ENCODE assay signal across 10 cellular contexts in genomic region chr1:21869620-21870121, GRCh38. TPM values are rescaled to one million over a fixed set of nuclear protein-coding genes. Genes with fewer than 3 reads are reported as not detected.
DNase-seq lines count a peak whose midpoint lies in the region; ATAC-seq and TF ChIP-seq lines count a peak whose summit lies in the region.
"Had no signal": no experiment of that assay in that cellular context is flagged by ENCODE, and none has a peak within 500 bp of the region (broad histone marks: within the 10 kb centered on the region; RNA-seq: fewer than 3 reads in every experiment).

No MANE protein-coding gene starts in this region.

- WGBS in esophagus muscularis mucosa = 79% methylated on average over 8 of the region's 13 CpGs

- TF ChIP-seq POLR2A in esophagus muscularis mucosa (IDR thresholded peaks at IDR 0.05; ENCODE audit: low read depth) = no peak

- H3K4me3 ChIP-seq in esophagus muscularis mucosa = no peak overlapping the region
- H3K4me3 ChIP-seq: suprapubic skin had no signal

- H3K36me3 Mint-ChIP-seq in osteocyte (ENCODE audit: unreplicated experiment) (peaks cover 22% of the 10 kb centered on the region), CD14-positive monocyte (no peaks in the 10 kb centered on the region)
- H3K36me3 Mint-ChIP-seq in activated naive CD4-positive, alpha-beta T cell treated with anti-CD3 and anti-CD28 coated beads, Interleukin-2, amount 10 ng/mL, durations not matched to agents 7 days and 5 days = no peaks in the 10 kb centered on the region

- no peak overlapping the region for H3K4me3 Mint-ChIP-seq in osteocyte (ENCODE audit: unreplicated experiment)
- no peak overlapping the region for H3K4me3 Mint-ChIP-seq in activated naive CD4-positive, alpha-beta T cell treated with anti-CD3 and anti-CD28 coated beads, Interleukin-2, amount 10 ng/mL, durations not matched to agents 7 days and 5 days
- no peak overlapping the region for H3K4me3 Mint-ChIP-seq in CD14-positive monocyte
- H3K4me3 Mint-ChIP-seq: dendritic cell treated with granulocyte-macrophage colony-stimulating factor and Interleukin-4, amounts not matched to agents 40 ng/mL and 50 ng/mL, for 4 days had no signal

- H3K9me3 ChIP-seq in esophagus muscularis mucosa = no peaks in the 10 kb centered on the region
- H3K9me3 ChIP-seq: suprapubic skin had no signal

- CTCF ChIA-PET in activated naive CD4-positive, alpha-beta T cell treated with anti-CD3 and anti-CD28 coated beads, Interleukin-2, amount 10 ng/mL, durations not matched to agents 7 days and 5 days (lab: Charles Lee) = interaction anchor here (1.2 kb wide), 1 partner anchor 263 kb away, joined by 3 read pairs; no protein-coding TSS in a partner anchor

- TF ChIP-seq EP300 in esophagus muscularis mucosa (IDR thresholded peaks at IDR 0.05) = no peak

- H3K4me1 ChIP-seq in esophagus muscularis mucosa = peaks cover 16 to 59% (median 47%) of the 10 kb centered on the region in 4 donors

- no peak for ATAC-seq in GM21526 (IDR thresholded peaks at IDR 0.05; ENCODE audit: low FRiP score, unreplicated experiment)

- DNase-seq in DMS53 (lab: John Stamatoyannopoulos, UW) (peak; percentile 72), NCI-H446 (lab: John Stamatoyannopoulos, UW) (peak; percentile 47 to 86), esophagus muscularis mucosa (ENCODE audit: extremely low spot score) (peak; percentile 93), osteocyte (ENCODE audit: extremely low spot score, unreplicated experiment) (peak; percentile 95), CD14-positive monocyte (ENCODE audit: low spot score) (no peak)
- no peak for DNase-seq in activated naive CD4-positive, alpha-beta T cell treated with anti-CD3 and anti-CD28 coated beads, Interleukin-2, amount 10 ng/mL, durations not matched to agents 7 days and 5 days
- DNase-seq in stimulated activated naive CD4-positive, alpha-beta T cell treated with Interleukin-2 at 50 U/mL for 16 hours (lab: John Stamatoyannopoulos, UW) = no peak

- peak overlapping the region; percentile 77 to 87 (median 82) for H3K27ac ChIP-seq in esophagus muscularis mucosa (replicated peaks in 1 of 4)

- peaks cover 68 to 100% (median 92%) of the 10 kb centered on the region in 4 donors for H3K36me3 ChIP-seq in esophagus muscularis mucosa

- H3K4me1 Mint-ChIP-seq in osteocyte (ENCODE audit: unreplicated experiment) (peaks cover 23% of the 10 kb centered on the region), CD14-positive monocyte (peaks cover 10% of the 10 kb centered on the region)
- H3K4me1 Mint-ChIP-seq in activated naive CD4-positive, alpha-beta T cell treated with anti-CD3 and anti-CD28 coated beads, Interleukin-2, amount 10 ng/mL, durations not matched to agents 7 days and 5 days = no peaks in the 10 kb centered on the region

- TF ChIP-seq CTCF in esophagus muscularis mucosa (IDR thresholded peaks at IDR 0.05) (no peak), osteocyte (IDR thresholded peaks at IDR 0.05) (no peak), CD14-positive monocyte (IDR thresholded peaks at IDR 0.05) (no peak)

- H3K27me3 Mint-ChIP-seq in osteocyte (ENCODE audit: unreplicated experiment) (no peaks in the 10 kb centered on the region), CD14-positive monocyte (ENCODE audit: low read depth in 3 of 3) (peaks cover 0 to 4% (median 2%) of the 10 kb centered on the region in 3 donors)
- H3K27me3 Mint-ChIP-seq in activated naive CD4-positive, alpha-beta T cell treated with anti-CD3 and anti-CD28 coated beads, Interleukin-2, amount 10 ng/mL, durations not matched to agents 7 days and 5 days = peaks cover 6% of the 10 kb centered on the region
- H3K27me3 Mint-ChIP-seq: dendritic cell treated with granulocyte-macrophage colony-stimulating factor and Interleukin-4, amounts not matched to agents 40 ng/mL and 50 ng/mL, for 4 days had no signal

- H3K27me3 ChIP-seq in esophagus muscularis mucosa = no peaks in the 10 kb centered on the region
- H3K27me3 ChIP-seq: suprapubic skin had no signal

- intact Hi-C loops in esophagus muscularis mucosa (cut with DNase I) (loop anchor here (2.0 kb wide), 1 partner anchor 93 kb away; no protein-coding TSS in a partner anchor), CD14-positive monocyte (cut with micrococcal nuclease) (no loop called here)

- H3K9me3 Mint-ChIP-seq in osteocyte (ENCODE audit: unreplicated experiment) = no peaks in the 10 kb centered on the region
- no peaks in the 10 kb centered on the region for H3K9me3 Mint-ChIP-seq in activated naive CD4-positive, alpha-beta T cell treated with anti-CD3 and anti-CD28 coated beads, Interleukin-2, amount 10 ng/mL, durations not matched to agents 7 days and 5 days
- H3K9me3 Mint-ChIP-seq in CD14-positive monocyte = no peaks in the 10 kb centered on the region
- H3K9me3 Mint-ChIP-seq: dendritic cell treated with granulocyte-macrophage colony-stimulating factor and Interleukin-4, amounts not matched to agents 40 ng/mL and 50 ng/mL, for 4 days had no signal

- H3K27ac Mint-ChIP-seq in osteocyte (ENCODE audit: unreplicated experiment) = peak overlapping the region; percentile 46
- no peak overlapping the region for H3K27ac Mint-ChIP-seq in activated naive CD4-positive, alpha-beta T cell treated with anti-CD3 and anti-CD28 coated beads, Interleukin-2, amount 10 ng/mL, durations not matched to agents 7 days and 5 days
- no peak overlapping the region for H3K27ac Mint-ChIP-seq in CD14-positive monocyte
- H3K27ac Mint-ChIP-seq: dendritic cell treated with granulocyte-macrophage colony-stimulating factor and Interleukin-4, amounts not matched to agents 40 ng/mL and 50 ng/mL, for 4 days had no signal

RNA-seq across cellular contexts. Expression of gene LDLRAD2, which starts 57.6 kb away (rescaled TPM):
- total RNA-seq in esophagus muscularis mucosa (not detected), osteocyte (not detected in 2 replicates)
- polyA plus RNA-seq in CD14-positive monocyte = not detected

Comparison
In these comparisons a context has a peak if more than half of its experiments do, and no peak if none do; other contexts are left out.
1. DNase-seq: peak in DMS53 (single experiment), NCI-H446 (2 of 2), esophagus muscularis mucosa (single experiment) and osteocyte (single experiment); none in activated naive CD4-positive, alpha-beta T cell treated with anti-CD3 and anti-CD28 coated beads, Interleukin-2, amount 10 ng/mL, durations not matched to agents 7 days and 5 days (single experiment), stimulated activated naive CD4-positive, alpha-beta T cell treated with Interleukin-2 at 50 U/mL for 16 hours (single experiment) and CD14-positive monocyte (single experiment).